In the genomic region with DNA sequence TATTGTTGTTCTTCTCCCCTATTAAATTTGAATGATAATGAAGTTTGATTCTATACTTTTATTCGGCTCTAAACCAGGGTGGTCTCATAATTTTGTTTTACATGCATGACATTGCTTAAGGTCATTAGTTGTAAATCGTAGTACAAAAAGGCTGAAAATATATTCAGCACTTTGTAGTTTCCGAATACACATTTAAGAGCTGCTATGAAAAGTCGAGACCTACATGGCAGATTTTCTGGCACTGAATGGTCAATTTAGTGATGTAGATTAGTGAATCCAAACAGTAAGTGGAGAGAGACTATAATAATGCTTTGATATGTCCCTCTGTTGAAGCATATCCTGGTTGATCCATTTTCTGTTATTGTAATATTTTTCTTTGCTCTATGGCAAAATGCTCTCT, we compare ENCODE assay signal across 25 cellular contexts.
"Had no signal": no experiment of that assay in that cellular context is flagged by ENCODE, and none has a peak within 500 bp of the region (broad histone marks: within the 10 kb centered on the region; RNA-seq: fewer than 3 reads in every experiment).

No MANE protein-coding gene starts in this region.

- H3K4me3 ChIP-seq: adrenal gland, ascending aorta, breast epithelium, tibial artery had no signal

- H3K9me3 ChIP-seq: adrenal gland, ascending aorta, breast epithelium, tibial artery had no signal

- H3K27ac Mint-ChIP-seq: activated CD4-positive, alpha-beta T cell treated with anti-CD3 and anti-CD28 coated beads for 36 hours; activated naive CD4-positive, alpha-beta T cell treated with anti-CD3 and anti-CD28 coated beads for 36 hours; activated naive CD8-positive, alpha-beta T cell treated with anti-CD3 and anti-CD28 coated beads for 36 hours; activated T-cell treated with anti-CD3 and anti-CD28 coated beads, Interleukin-2, amount 50 U/mL, for 72 hours; naive B cell had no signal

- H3K27me3 ChIP-seq: adrenal gland, ascending aorta, breast epithelium, tibial artery had no signal

- H3K36me3 ChIP-seq: adrenal gland, ascending aorta, breast epithelium, tibial artery had no signal

- H3K27ac ChIP-seq: adrenal gland, ascending aorta, breast epithelium, epithelial cell of prostate, parathyroid adenoma, tibial artery had no signal

- H3K36me3 Mint-ChIP-seq: activated naive CD8-positive, alpha-beta T cell treated with anti-CD3 and anti-CD28 coated beads for 36 hours; naive B cell had no signal

- H3K79me2 ChIP-seq: parathyroid adenoma had no signal

- H3K27me3 Mint-ChIP-seq: activated CD4-positive, alpha-beta T cell treated with anti-CD3 and anti-CD28 coated beads for 36 hours; activated naive CD8-positive, alpha-beta T cell treated with anti-CD3 and anti-CD28 coated beads for 36 hours; central memory CD8-positive, alpha-beta T cell; naive B cell had no signal

- H3K4me1 ChIP-seq: adrenal gland, ascending aorta, breast epithelium, parathyroid adenoma, tibial artery had no signal

- H3K4me1 Mint-ChIP-seq: activated CD4-positive, alpha-beta T cell treated with anti-CD3 and anti-CD28 coated beads for 36 hours; activated naive CD8-positive, alpha-beta T cell treated with anti-CD3 and anti-CD28 coated beads for 36 hours; central memory CD8-positive, alpha-beta T cell; naive B cell had no signal

- DNase-seq: activated CD4-positive, alpha-beta T cell treated with anti-CD3 and anti-CD28 coated beads for 36 hours; activated CD4-positive, CD25-positive, alpha-beta regulatory T cell; activated effector memory CD4-positive, alpha-beta T cell treated with Interleukin-2 at 50 U/mL for 16 hours; activated naive CD4-positive, alpha-beta T cell treated with anti-CD3 and anti-CD28 coated beads for 36 hours; activated naive CD8-positive, alpha-beta T cell treated with anti-CD3 and anti-CD28 coated beads for 36 hours; activated T-cell treated with anti-CD3 and anti-CD28 coated beads for 4 hours; activated T-cell treated with anti-CD3 and anti-CD28 coated beads, Interleukin-2, amount 50 U/mL, for 72 hours; dermis blood vessel endothelial cell; effector CD8-positive, alpha-beta T cell; glutamatergic neuron; islet precursor cell; naive B cell; stimulated activated CD4-positive, alpha-beta T cell treated with anti-CD3 and anti-CD28 coated beads, Interleukin-2, amount 100 ng/mL, for 48 hours; stimulated activated naive CD8-positive, alpha-beta T cell treated with anti-CD3 and anti-CD28 coated beads, Interleukin-15, Interleukin-2, amounts not matched to agents 100 U/mL and 50 U/mL, for 24 hours; T-helper 2 cell; tibial artery had no signal

- ATAC-seq: activated CD4-positive, alpha-beta T cell treated with anti-CD3 and anti-CD28 coated beads for 36 hours; activated T-cell treated with anti-CD3 and anti-CD28 coated beads, Interleukin-2, amount 50 U/mL, for 72 hours; left cardiac atrium; left ventricle myocardium superior; right cardiac atrium; stimulated activated naive CD8-positive, alpha-beta T cell treated with anti-CD3 and anti-CD28 coated beads, Interleukin-15, Interleukin-2, amounts not matched to agents 100 U/mL and 50 U/mL, for 24 hours had no signal

- H3K4me3 Mint-ChIP-seq: activated CD4-positive, alpha-beta T cell treated with anti-CD3 and anti-CD28 coated beads for 36 hours; activated naive CD4-positive, alpha-beta T cell treated with anti-CD3 and anti-CD28 coated beads for 36 hours; activated naive CD8-positive, alpha-beta T cell treated with anti-CD3 and anti-CD28 coated beads for 36 hours; activated T-cell treated with anti-CD3 and anti-CD28 coated beads, Interleukin-2, amount 50 U/mL, for 72 hours; central memory CD8-positive, alpha-beta T cell; naive B cell had no signal
